1 cellular context compared by ENCODE assay signal in genomic region chr17:49621946-49622529, GRCh38.
TF ChIP-seq lines count a peak whose summit lies in the region.

No MANE protein-coding gene starts in this region.

TF ChIP-seq in K562, 482 proteins besides CTCF, POLR2A, EP300 and RAD21:
- TF ChIP-seq TCF3 (CRISPR knock-in tag; IDR thresholded peaks at IDR 0.05) = peak; percentile 10; the same call in 1 of the 2 replicates
- no peak for TF ChIP-seq STAT6 (CRISPR knock-in tag; IDR thresholded peaks at IDR 0.05)
- peak; percentile 16; the same call in 1 of the 2 replicates for TF ChIP-seq SPI1 (IDR thresholded peaks at IDR 0.05; ENCODE audit: borderline replicate concordance, low read depth, low read length)
- no peak for TF ChIP-seq STAG1 (CRISPR knock-in tag; IDR thresholded peaks at IDR 0.05; ENCODE audit: borderline replicate concordance)
- no peak for TF ChIP-seq POLR2AphosphoS2 (IDR thresholded peaks at IDR 0.05; ENCODE audit: low read length)
